In the genomic region with DNA sequence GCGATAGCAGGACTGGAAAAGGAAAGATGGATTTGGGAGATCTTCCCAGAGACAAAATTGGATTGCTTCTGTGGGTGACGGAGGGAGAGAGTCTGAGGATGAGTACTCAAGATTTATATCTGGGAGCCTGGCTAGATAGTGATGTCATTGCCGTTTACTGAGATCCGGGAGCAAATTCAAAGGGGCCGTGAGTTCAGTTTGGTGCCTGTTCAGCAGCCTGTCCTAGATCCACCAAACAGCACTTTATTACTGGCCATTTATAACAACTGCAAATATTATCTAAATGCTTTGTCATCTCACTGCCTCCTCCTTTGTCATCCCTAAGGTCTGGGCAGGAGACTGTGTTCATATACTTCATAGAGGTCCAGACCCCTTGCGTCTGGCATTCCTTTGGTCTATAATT, we compare ENCODE assay signal across 10 cellular contexts. TPM values are rescaled to one million over a fixed set of nuclear protein-coding genes. Genes with fewer than 3 reads are reported as not detected.
DNase-seq lines count a peak whose midpoint lies in the region; ATAC-seq lines count a peak whose summit lies in the region.
"Had no signal": no experiment of that assay in that cellular context is flagged by ENCODE, and none has a peak within 500 bp of the region (broad histone marks: within the 10 kb centered on the region; RNA-seq: fewer than 3 reads in every experiment).

No MANE protein-coding gene starts in this region.

- no peak overlapping the region for H3K4me3 Mint-ChIP-seq in stimulated activated naive CD8-positive, alpha-beta T cell treated with anti-CD3 and anti-CD28 coated beads, Interleukin-15, Interleukin-2, amounts not matched to agents 100 ng/mL and 50 ng/mL, for 24 hours
- H3K4me3 Mint-ChIP-seq in activated T-helper 17 cell treated with anti-CD3 and anti-CD28 coated beads, Interleukin-2, amount 50 U/mL, for 72 hours, result peak overlapping the region; percentile 69
- H3K4me3 Mint-ChIP-seq: activated naive CD4-positive, alpha-beta T cell treated with anti-CD3 and anti-CD28 coated beads for 36 hours had no signal

- H3K27me3 Mint-ChIP-seq in stimulated activated naive CD8-positive, alpha-beta T cell treated with anti-CD3 and anti-CD28 coated beads, Interleukin-15, Interleukin-2, amounts not matched to agents 100 ng/mL and 50 ng/mL, for 24 hours, result no peaks in the 10 kb centered on the region
- H3K27me3 Mint-ChIP-seq in activated T-helper 17 cell treated with anti-CD3 and anti-CD28 coated beads, Interleukin-2, amount 50 U/mL, for 72 hours, result no peaks in the 10 kb centered on the region

- 93 to 99% methylated on average over 6 of the region's 6 CpGs for WGBS in mesodermal cell (ENCODE audit: insufficient coverage in 2 of 2), 2 experiments
- WGBS in aorta, 2 donors, result 74 to 80% methylated on average over 6 of the region's 6 CpGs

- no peak for ATAC-seq in stimulated activated naive CD8-positive, alpha-beta T cell treated with anti-CD3 and anti-CD28 coated beads, Interleukin-15, Interleukin-2, amounts not matched to agents 100 U/mL and 50 U/mL, for 24 hours
- ATAC-seq in activated T-helper 17 cell treated with anti-CD3 and anti-CD28 coated beads, Interleukin-2, amount 50 U/mL, for 72 hours (replicated peaks), result no peak
- peak; percentile 40 for ATAC-seq in aorta (ENCODE audit: low FRiP score)

- H3K4me3 ChIP-seq in mesodermal cell (ENCODE audit: extremely low read depth, insufficient read depth, low read length, poor library complexity, severe bottlenecking) (no peak overlapping the region), aorta (ENCODE audit: low read length in 2 of 2) (no peak overlapping the region)

- intact Hi-C loops in aorta (cut with DNase I), result no loop called here

- H3K36me3 ChIP-seq in mesodermal cell (ENCODE audit: control insufficient read depth, insufficient read depth, low read length), result no peaks in the 10 kb centered on the region
- no peaks in the 10 kb centered on the region for H3K36me3 ChIP-seq in aorta (ENCODE audit: control insufficient read depth in 1 of 2, insufficient read depth in 2 of 2, low read length in 1 of 2)

- H3K27ac ChIP-seq in mesodermal cell (ENCODE audit: low read depth, low read length, severe bottlenecking) (peak overlapping the region; percentile 37), aorta (ENCODE audit: low read depth in 1 of 2, low read length in 2 of 2) (no peak overlapping the region)

- peak overlapping the region; percentile 46 for H3K27ac Mint-ChIP-seq in stimulated activated naive CD8-positive, alpha-beta T cell treated with anti-CD3 and anti-CD28 coated beads, Interleukin-15, Interleukin-2, amounts not matched to agents 100 ng/mL and 50 ng/mL, for 24 hours
- peak overlapping the region; percentile 76 for H3K27ac Mint-ChIP-seq in activated T-helper 17 cell treated with anti-CD3 and anti-CD28 coated beads, Interleukin-2, amount 50 U/mL, for 72 hours
- H3K27ac Mint-ChIP-seq: activated naive CD4-positive, alpha-beta T cell treated with anti-CD3 and anti-CD28 coated beads for 36 hours had no signal

- peaks cover 11% of the 10 kb centered on the region for H3K36me3 Mint-ChIP-seq in stimulated activated naive CD8-positive, alpha-beta T cell treated with anti-CD3 and anti-CD28 coated beads, Interleukin-15, Interleukin-2, amounts not matched to agents 100 ng/mL and 50 ng/mL, for 24 hours (ENCODE audit: low read depth)
- H3K36me3 Mint-ChIP-seq in activated T-helper 17 cell treated with anti-CD3 and anti-CD28 coated beads, Interleukin-2, amount 50 U/mL, for 72 hours (ENCODE audit: low read depth), result peaks cover 31% of the 10 kb centered on the region

- peaks cover 91% of the 10 kb centered on the region for H3K4me1 Mint-ChIP-seq in stimulated activated naive CD8-positive, alpha-beta T cell treated with anti-CD3 and anti-CD28 coated beads, Interleukin-15, Interleukin-2, amounts not matched to agents 100 ng/mL and 50 ng/mL, for 24 hours (ENCODE audit: low read depth)
- H3K4me1 Mint-ChIP-seq in activated T-helper 17 cell treated with anti-CD3 and anti-CD28 coated beads, Interleukin-2, amount 50 U/mL, for 72 hours, result peaks cover 73% of the 10 kb centered on the region

- no peak for DNase-seq in stimulated activated naive CD8-positive, alpha-beta T cell treated with anti-CD3 and anti-CD28 coated beads, Interleukin-15, Interleukin-2, amounts not matched to agents 100 U/mL and 50 U/mL, for 24 hours
- DNase-seq in aorta (no peak), NCI-H2196 (lab: John Stamatoyannopoulos, UW; ENCODE audit: unreplicated experiment) (no peak), G401 (ENCODE audit: low spot score) (no peak)
- DNase-seq in activated CD8-positive, alpha-beta memory T cell treated with anti-CD3 and anti-CD28 coated beads, Interleukin-2, amount 50 U/mL, for 4 hours, result no peak
- DNase-seq: activated naive CD4-positive, alpha-beta T cell treated with anti-CD3 and anti-CD28 coated beads for 36 hours; retina had no signal

- in situ Hi-C loops in G401 (cut with HindIII; ENCODE audit: low sequenced_read_pairs), result no loop called here

- H3K9me3 ChIP-seq in mesodermal cell (ENCODE audit: control insufficient read depth, low read length) (no peaks in the 10 kb centered on the region), aorta (ENCODE audit: control insufficient read depth, low read length) (no peaks in the 10 kb centered on the region)

- H3K9me3 Mint-ChIP-seq in stimulated activated naive CD8-positive, alpha-beta T cell treated with anti-CD3 and anti-CD28 coated beads, Interleukin-15, Interleukin-2, amounts not matched to agents 100 ng/mL and 50 ng/mL, for 24 hours, result no peaks in the 10 kb centered on the region
- no peaks in the 10 kb centered on the region for H3K9me3 Mint-ChIP-seq in activated T-helper 17 cell treated with anti-CD3 and anti-CD28 coated beads, Interleukin-2, amount 50 U/mL, for 72 hours
- H3K9me3 Mint-ChIP-seq: activated naive CD4-positive, alpha-beta T cell treated with anti-CD3 and anti-CD28 coated beads for 36 hours had no signal

- no peaks in the 10 kb centered on the region for H3K27me3 ChIP-seq in aorta (ENCODE audit: control insufficient read depth in 1 of 2, insufficient read depth in 2 of 2, low read length in 1 of 2)

- H3K4me1 ChIP-seq in mesodermal cell (ENCODE audit: control insufficient read depth, insufficient read depth, low read length, poor library complexity, severe bottlenecking), result peaks cover 30% of the 10 kb centered on the region
- peaks cover 2 to 8% of the 10 kb centered on the region in 2 donors for H3K4me1 ChIP-seq in aorta (ENCODE audit: control insufficient read depth in 1 of 2, insufficient read depth in 2 of 2, low read length in 2 of 2)

RNA-seq across cellular contexts. Expression of gene MAPKAPK2, which starts 29.2 kb away (rescaled TPM):
- 10 to 100 TPM; 64.6 to 85.3 TPM for total RNA-seq in activated T-helper 17 cell treated with anti-CD3 and anti-CD28 coated beads, Interleukin-2, amount 50 U/mL, for 72 hours
- 91.5 TPM for polyA plus RNA-seq in mesodermal cell (2013, experiment 1 of 2)
- polyA plus RNA-seq in mesodermal cell (2013, experiment 2 of 2), result 79.3 TPM
- total RNA-seq in aorta, result 100 to 1,000 TPM in 1 of 2 donors, 10 to 100 TPM in 1; 81.3 to 117 TPM
- 10 to 100 TPM; 40.2 to 54.1 TPM for polyA plus RNA-seq in aorta
- total RNA-seq in G401 (2014; rRNA removed; shearing (Covaris generic)), result 25.7 and 32.7 TPM in 2 replicates

RNA-seq across cellular contexts. Expression of gene IL19, which starts 56.7 kb away (rescaled TPM):
- not detected for total RNA-seq in activated T-helper 17 cell treated with anti-CD3 and anti-CD28 coated beads, Interleukin-2, amount 50 U/mL, for 72 hours
- polyA plus RNA-seq in mesodermal cell (2013, experiment 1 of 2), result not detected
- polyA plus RNA-seq in mesodermal cell (2013, experiment 2 of 2), result not detected
- total RNA-seq in aorta, result not detected
- polyA plus RNA-seq in aorta, result not detected
- total RNA-seq in G401 (2014; rRNA removed; shearing (Covaris generic)), result not detected in 2 replicates
- total RNA-seq: activated naive CD4-positive, alpha-beta T cell treated with anti-CD3 and anti-CD28 coated beads for 36 hours had no signal

RNA-seq across cellular contexts. Expression of gene IL10, which starts 58.4 kb away (rescaled TPM):
- 1 to 10 TPM; 1.8 to 3.2 TPM for total RNA-seq in activated T-helper 17 cell treated with anti-CD3 and anti-CD28 coated beads, Interleukin-2, amount 50 U/mL, for 72 hours
- polyA plus RNA-seq in mesodermal cell (2013, experiment 1 of 2), result 0.22 TPM
- polyA plus RNA-seq in mesodermal cell (2013, experiment 2 of 2), result not detected
- total RNA-seq in aorta, result 10 to 100 TPM in 1 of 2 donors, 1 to 10 TPM in 1; 2.7 to 12.6 TPM
- 1 to 10 TPM; 3.0 to 4.3 TPM for polyA plus RNA-seq in aorta
- not detected in 2 replicates for total RNA-seq in G401 (2014; rRNA removed; shearing (Covaris generic))
- total RNA-seq: activated naive CD4-positive, alpha-beta T cell treated with anti-CD3 and anti-CD28 coated beads for 36 hours had no signal
